28 cellular contexts compared by ENCODE assay signal in genomic region chr18:48040457-48041110, GRCh38.
"Had no signal": no experiment of that assay in that cellular context is flagged by ENCODE, and none has a peak within 500 bp of the region (broad histone marks: within the 10 kb centered on the region; RNA-seq: fewer than 3 reads in every experiment).

No MANE protein-coding gene starts in this region.

- H3K27me3 ChIP-seq: heart left ventricle, neural progenitor cell, pancreas, suprapubic skin, tibial artery, upper lobe of right lung, uterus had no signal

- H3K9me3 Mint-ChIP-seq: natural killer cell, neural progenitor cell had no signal

- H3K4me1 ChIP-seq: neural progenitor cell, pancreas, prostate gland, uterus had no signal

- H3K36me3 Mint-ChIP-seq: immature natural killer cell; naive B cell; natural killer cell; neural progenitor cell; stimulated activated effector memory CD8-positive, alpha-beta T cell treated with anti-CD3 and anti-CD28 coated beads, Interleukin-12 subunit alpha, Interleukin-12 subunit beta, amount 100 ng/mL, for 72 hours had no signal

- H3K4me1 Mint-ChIP-seq: immature natural killer cell; naive B cell; natural killer cell; neural progenitor cell; stimulated activated effector memory CD8-positive, alpha-beta T cell treated with anti-CD3 and anti-CD28 coated beads, Interleukin-12 subunit alpha, Interleukin-12 subunit beta, amount 100 ng/mL, for 72 hours had no signal

- H3K4me2 ChIP-seq: neural progenitor cell, smooth muscle cell had no signal

- H3K36me3 ChIP-seq: heart left ventricle, left ventricle myocardium inferior, neural progenitor cell, pancreas, prostate gland, upper lobe of right lung, uterus had no signal

- H3K27ac Mint-ChIP-seq: immature natural killer cell; mesothelial cell of epicardium; naive B cell; natural killer cell; nephron progenitor cell; neural progenitor cell; stimulated activated effector memory CD8-positive, alpha-beta T cell treated with anti-CD3 and anti-CD28 coated beads, Interleukin-12 subunit alpha, Interleukin-12 subunit beta, amount 100 ng/mL, for 72 hours; stimulated activated naive CD8-positive, alpha-beta T cell treated with anti-CD3 and anti-CD28 coated beads, Interleukin-15, Interleukin-2, amounts not matched to agents 100 ng/mL and 50 ng/mL, for 24 hours had no signal

- DNase-seq: heart left ventricle; hypothalamus; immature natural killer cell; left ventricle myocardium inferior; mesendoderm; naive B cell; natural killer cell; nephron progenitor cell; pancreas; retina; stimulated activated CD4-positive, alpha-beta T cell treated with anti-CD3 and anti-CD28 coated beads, Interleukin-12 subunit alpha, Interleukin-12 subunit beta, amount 100 ng/mL, for 4 hours; stimulated activated CD4-positive, alpha-beta T cell treated with anti-CD3 and anti-CD28 coated beads, Interleukin-4, amount 100 ng/mL, for 24 hours; stimulated activated naive CD4-positive, alpha-beta T cell; tibial artery; trophoblast cell; uterus had no signal

- H2AFZ ChIP-seq: neural progenitor cell had no signal

- H3K4me3 ChIP-seq: heart left ventricle, left ventricle myocardium inferior, lung, neural progenitor cell, pancreas, prostate gland, smooth muscle cell, suprapubic skin, thoracic aorta, tibial artery, upper lobe of right lung, uterus had no signal

- H3K9ac ChIP-seq: neural progenitor cell had no signal

- H3K4me3 Mint-ChIP-seq: immature natural killer cell; mesothelial cell of epicardium; naive B cell; natural killer cell; nephron progenitor cell; neural progenitor cell; stimulated activated effector memory CD8-positive, alpha-beta T cell treated with anti-CD3 and anti-CD28 coated beads, Interleukin-12 subunit alpha, Interleukin-12 subunit beta, amount 100 ng/mL, for 72 hours; stimulated activated naive CD8-positive, alpha-beta T cell treated with anti-CD3 and anti-CD28 coated beads, Interleukin-15, Interleukin-2, amounts not matched to agents 100 ng/mL and 50 ng/mL, for 24 hours had no signal

- H3K9me3 ChIP-seq: pancreas, prostate gland, suprapubic skin, thoracic aorta, tibial artery, upper lobe of right lung, uterus had no signal

- ATAC-seq: heart left ventricle; natural killer cell; pancreas; right cardiac atrium; stimulated activated effector memory CD8-positive, alpha-beta T cell treated with anti-CD3 and anti-CD28 coated beads, Interleukin-12 subunit alpha, Interleukin-12 subunit beta, amount 100 ng/mL, for 72 hours; upper lobe of right lung had no signal

- H3K27ac ChIP-seq: heart left ventricle, left ventricle myocardium inferior, neural progenitor cell, pancreas, prostate gland, suprapubic skin, thoracic aorta, tibial artery, upper lobe of right lung, uterus had no signal

- FAIRE-seq: islet of Langerhans, pancreas had no signal
